ENCODE assay signal across 17 cellular contexts in genomic region chr12:110344657-110345056, GRCh38. TPM values are rescaled to one million over a fixed set of nuclear protein-coding genes. Genes with fewer than 3 reads are reported as not detected.
DNase-seq lines count a peak whose midpoint lies in the region; ATAC-seq and TF ChIP-seq lines count a peak whose summit lies in the region.
"Had no signal": no experiment of that assay in that cellular context is flagged by ENCODE, and none has a peak within 500 bp of the region (broad histone marks: within the 10 kb centered on the region; RNA-seq: fewer than 3 reads in every experiment).

No MANE protein-coding gene starts in this region.

- no peak overlapping the region for H3K4me3 ChIP-seq in RWPE2 (ENCODE audit: severe bottlenecking)
- no peak overlapping the region for H3K4me3 ChIP-seq in hepatocyte
- H3K4me3 ChIP-seq in transverse colon: no peak overlapping the region
- no peak overlapping the region for H3K4me3 ChIP-seq in body of pancreas
- H3K4me3 ChIP-seq: MG63, ovary had no signal

- intact Hi-C loops in transverse colon (cut with DNase I; ENCODE audit: low total_unique reads): no loop called here
- intact Hi-C loops in body of pancreas (cut with DNase I): no loop called here

- peak overlapping the region; percentile 69 for H3K27ac ChIP-seq in RWPE2 (ENCODE audit: poor library complexity, severe bottlenecking)
- peak overlapping the region; percentile 31 for H3K27ac ChIP-seq in hepatocyte
- H3K27ac ChIP-seq in transverse colon: peak overlapping the region in 3 of 4 donors; percentile 0 to 45 (median 17)
- H3K27ac ChIP-seq in body of pancreas: peak overlapping the region in 1 of 4 donors; percentile 21
- H3K27ac ChIP-seq: ovary had no signal

- no peak for TF ChIP-seq CTCF in RWPE2 (IDR thresholded peaks at IDR 0.05; ENCODE audit: poor library complexity, severe bottlenecking)
- TF ChIP-seq CTCF in hepatocyte (IDR thresholded peaks at IDR 0.05; ENCODE audit: poor library complexity): no peak
- no peak for TF ChIP-seq CTCF in transverse colon (IDR thresholded peaks at IDR 0.05)
- TF ChIP-seq CTCF in body of pancreas (IDR thresholded peaks at IDR 0.05): no peak

- peak; percentile 55 for DNase-seq in activated effector memory CD4-positive, alpha-beta T cell treated with anti-CD3 and anti-CD28 coated beads, Interleukin-2, amount 50 U/mL, for 16 hours
- DNase-seq in activated effector memory CD4-positive, alpha-beta T cell treated with Interleukin-2 at 50 U/mL for 16 hours: no peak
- DNase-seq in RWPE2 (ENCODE audit: low spot score) (no peak), hepatocyte (ENCODE audit: low spot score) (no peak), transverse colon (no peak), body of pancreas (no peak)
- DNase-seq: activated CD8-positive, alpha-beta T cell treated with anti-CD3 and anti-CD28 coated beads for 36 hours; foreskin melanocyte; MG63; NCI-H187; NCI-H446 treated with DMSO at 0.1 percent for 48 hours; NK-92 treated with Interleukin-12 subunit alpha and Interleukin-12 subunit beta, amount 100 ng/mL, for 24 hours; ovary; stimulated activated CD4-positive, alpha-beta T cell treated with anti-CD3 and anti-CD28 coated beads, Interleukin-4, amount 100 ng/mL, for 24 hours; T-helper 1 cell had no signal

- H3K4me1 ChIP-seq in RWPE2 (ENCODE audit: insufficient read depth, poor library complexity, severe bottlenecking) (peaks cover 37% of the 10 kb centered on the region), hepatocyte (ENCODE audit: insufficient read depth) (no peaks in the 10 kb centered on the region), transverse colon (peaks cover 0 to 3% (median 0%) of the 10 kb centered on the region in 4 donors), body of pancreas (peaks cover 4% of the 10 kb centered on the region)

- H3K79me2 ChIP-seq in hepatocyte: no peaks in the 10 kb centered on the region

- ATAC-seq in RWPE2 (ENCODE audit: low read depth) (no peak), HG02852 (IDR thresholded peaks at IDR 0.05; ENCODE audit: unreplicated experiment) (no peak), body of pancreas (no peak), HG03108 (IDR thresholded peaks at IDR 0.05; ENCODE audit: unreplicated experiment) (no peak)
- ATAC-seq: activated CD8-positive, alpha-beta T cell treated with anti-CD3 and anti-CD28 coated beads for 36 hours had no signal

- H3K36me3 ChIP-seq in RWPE2 (ENCODE audit: low read depth): peaks cover 96% of the 10 kb centered on the region
- peaks cover 25% of the 10 kb centered on the region for H3K36me3 ChIP-seq in hepatocyte (replicated peaks; ENCODE audit: insufficient read depth, low read depth)
- H3K36me3 ChIP-seq in transverse colon: peaks cover 0 to 81% (median 45%) of the 10 kb centered on the region in 4 donors
- H3K36me3 ChIP-seq in body of pancreas (replicated peaks in 1 of 2; ENCODE audit: insufficient read depth in 1 of 2, low read depth in 2 of 2): peaks cover 25 to 73% of the 10 kb centered on the region in 2 donors
- H3K36me3 ChIP-seq: ovary had no signal

- H4K20me1 ChIP-seq in hepatocyte (ENCODE audit: insufficient read depth, poor library complexity, severe bottlenecking): no peaks in the 10 kb centered on the region

- no peak overlapping the region for H2AFZ ChIP-seq in hepatocyte

- no peak for TF ChIP-seq EP300 in transverse colon (IDR thresholded peaks at IDR 0.05; ENCODE audit: low read depth)

- H3K4me2 ChIP-seq in hepatocyte: no peak overlapping the region

- 96% methylated on average over 11 of the region's 11 CpGs for WGBS in hepatocyte (ENCODE audit: low lambda C conversion rate, missing lambda C conversion rate)
- 80 to 93% methylated on average over 1 to 9 of the region's 11 CpGs for WGBS in transverse colon (ENCODE audit: low coverage in 1 of 2), 2 donors
- WGBS in body of pancreas, 2 donors: 90 to 98% methylated on average over 11 of the region's 11 CpGs

- H3K9me2 ChIP-seq in hepatocyte (replicated peaks; ENCODE audit: insufficient read depth): no peaks in the 10 kb centered on the region

- H3K9me3 ChIP-seq in RWPE2 (ENCODE audit: severe bottlenecking) (no peaks in the 10 kb centered on the region), hepatocyte (ENCODE audit: low read depth) (no peaks in the 10 kb centered on the region), transverse colon (no peaks in the 10 kb centered on the region), body of pancreas (no peaks in the 10 kb centered on the region)
- H3K9me3 ChIP-seq: MG63, ovary had no signal

- TF ChIP-seq POLR2A in transverse colon (IDR thresholded peaks at IDR 0.05): no peak
- no peak for TF ChIP-seq POLR2A in body of pancreas (IDR thresholded peaks at IDR 0.05)

- in situ Hi-C loops in transverse colon (cut with MboI; ENCODE audit: low pct_ligation_motif_present in 1 of 4, low pct_unique_long_range_greater_than_20kb in 1 of 4, low sequenced_read_pairs in 3 of 4): no loop called here

- no peaks in the 10 kb centered on the region for H3K27me3 ChIP-seq in RWPE2 (ENCODE audit: insufficient read depth, poor library complexity, severe bottlenecking)
- no peaks in the 10 kb centered on the region for H3K27me3 ChIP-seq in hepatocyte
- no peaks in the 10 kb centered on the region for H3K27me3 ChIP-seq in transverse colon
- no peaks in the 10 kb centered on the region for H3K27me3 ChIP-seq in body of pancreas
- H3K27me3 ChIP-seq: MG63, ovary had no signal

RNA-seq across cellular contexts. Expression of gene ANAPC7, which starts 58.9 kb away (rescaled TPM):
- 34.8 and 35.7 TPM in 2 replicates for total RNA-seq in hepatocyte
- polyA plus RNA-seq in hepatocyte: 22.5 and 28.3 TPM in 2 replicates
- 100 to 1,000 TPM in 1 of 4 donors, 10 to 100 TPM in 3; 16.8 to 127 (median 31.4) TPM for total RNA-seq in transverse colon
- 10 to 100 TPM; 25.9 to 45.8 TPM for total RNA-seq in body of pancreas
